In the genomic region with DNA sequence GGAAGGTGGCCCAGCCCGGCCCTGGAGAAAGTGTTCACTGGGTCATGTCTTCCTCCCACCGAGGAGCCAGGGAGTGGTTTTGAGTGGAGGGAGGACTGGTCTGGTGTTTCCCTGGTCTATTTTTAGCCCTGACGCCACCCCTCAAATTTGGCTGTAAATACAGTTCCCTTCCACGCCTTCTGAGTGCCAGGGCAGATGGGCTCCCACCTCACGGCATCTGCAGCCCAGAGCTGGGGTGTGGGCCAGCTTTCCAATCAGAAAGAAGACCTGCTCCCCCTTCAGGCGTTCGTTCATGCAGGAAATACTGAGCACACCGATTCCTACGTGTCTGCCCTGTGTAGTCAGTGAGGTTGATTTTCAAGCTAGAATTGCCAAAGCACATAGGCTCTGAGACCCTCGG, we compare ENCODE assay signal across 8 cellular contexts. TPM values are rescaled to one million over a fixed set of nuclear protein-coding genes. Genes with fewer than 3 reads are reported as not detected.
DNase-seq lines count a peak whose midpoint lies in the region; ATAC-seq and TF ChIP-seq lines count a peak whose summit lies in the region.

No MANE protein-coding gene starts in this region.

- H3K9me3 Mint-ChIP-seq in endothelial cell (ENCODE audit: unreplicated experiment), result no peaks in the 10 kb centered on the region

- no peaks in the 10 kb centered on the region for H3K9me3 ChIP-seq in cardiac muscle cell (ENCODE audit: low read depth)

- H3K27ac ChIP-seq in HL-60 (replicated peaks) (peak overlapping the region; percentile 27; the same call in 1 of the 2 replicates), cardiac muscle cell (no peak overlapping the region)

- ATAC-seq in HG03095 (IDR thresholded peaks at IDR 0.05; ENCODE audit: unreplicated experiment), result no peak

- H3K27ac Mint-ChIP-seq in endothelial cell (ENCODE audit: unreplicated experiment), result no peak overlapping the region

- peak; percentile 2 for TF ChIP-seq CTCF in HL-60 (IDR thresholded peaks at IDR 0.05; ENCODE audit: insufficient read depth, low read length)
- peak; percentile 45 for TF ChIP-seq CTCF in cardiac muscle cell (IDR thresholded peaks at IDR 0.05; ENCODE audit: low read depth, low read length)
- TF ChIP-seq CTCF in endothelial cell (IDR thresholded peaks at IDR 0.05; ENCODE audit: unreplicated experiment), result no peak

- H3K36me3 ChIP-seq in cardiac muscle cell, result no peaks in the 10 kb centered on the region

- H3K27me3 ChIP-seq in HL-60 (ENCODE audit: insufficient read depth, poor library complexity, severe bottlenecking) (no peaks in the 10 kb centered on the region), cardiac muscle cell (no peaks in the 10 kb centered on the region)

- H3K4me1 ChIP-seq in cardiac muscle cell (ENCODE audit: low read depth), result peaks cover 6% of the 10 kb centered on the region

- H3K4me3 Mint-ChIP-seq in endothelial cell (ENCODE audit: unreplicated experiment), result no peak overlapping the region

- H3K4me1 Mint-ChIP-seq in endothelial cell (ENCODE audit: unreplicated experiment), result peaks cover 23% of the 10 kb centered on the region

- H3K27me3 Mint-ChIP-seq in endothelial cell (ENCODE audit: unreplicated experiment), result peaks cover 15% of the 10 kb centered on the region

- H3K36me3 Mint-ChIP-seq in endothelial cell (ENCODE audit: low read depth, unreplicated experiment), result no peaks in the 10 kb centered on the region

- H3K4me3 ChIP-seq in HL-60 (replicated peaks; ENCODE audit: insufficient read depth, low read length) (no peak overlapping the region), cardiac muscle cell (no peak overlapping the region)

- DNase-seq in AG20443 (ENCODE audit: low spot score) (peak; percentile 50), HL-60 (ENCODE audit: low read depth in 1 of 2, low spot score in 1 of 2) (peak in 1 of 2 experiments; percentile 39), activated T-cell treated with anti-CD3 and anti-CD28 coated beads for 24 hours (ENCODE audit: low read depth) (peak; percentile 10), cardiac muscle cell (ENCODE audit: low read depth in 1 of 2, low spot score in 1 of 2) (peak; percentile 45 to 50), endothelial cell (ENCODE audit: low spot score) (no peak), NCI-H226 (no peak)
- DNase-seq in stimulated activated CD4-positive, alpha-beta T cell treated with anti-CD3 and anti-CD28 coated beads, Interleukin-1b, Interleukin-23, amount 100 ng/mL, for 4 hours (ENCODE audit: low read depth in 2 of 2), result peak; percentile 15 to 21

RNA-seq across cellular contexts. Expression of gene SNX20, which starts 53.7 kb away (rescaled TPM):
- total RNA-seq in cardiac muscle cell, result not detected in 2 replicates
- not detected in 2 replicates for polyA plus RNA-seq in cardiac muscle cell
- not detected for total RNA-seq in endothelial cell (ENCODE audit: unreplicated experiment)

Comparison
In these comparisons a context has a peak if more than half of its experiments do, and no peak if none do; other contexts are left out.
1. DNase-seq: peak in AG20443 (single experiment), activated T-cell treated with anti-CD3 and anti-CD28 coated beads for 24 hours (single experiment), cardiac muscle cell (2 of 2) and stimulated activated CD4-positive, alpha-beta T cell treated with anti-CD3 and anti-CD28 coated beads, Interleukin-1b, Interleukin-23, amount 100 ng/mL, for 4 hours (2 of 2); none in endothelial cell (single experiment) and NCI-H226 (single experiment).